In genomic region chr10:30704016-30704600, GRCh38 we compare ENCODE assay signal across 15 cellular contexts.
DNase-seq lines count a peak whose midpoint lies in the region; ATAC-seq, FAIRE-seq and TF ChIP-seq lines count a peak whose summit lies in the region.
"Had no signal": no experiment of that assay in that cellular context is flagged by ENCODE, and none has a peak within 500 bp of the region (broad histone marks: within the 10 kb centered on the region; RNA-seq: fewer than 3 reads in every experiment).

No MANE protein-coding gene starts in this region.

- no peak for FAIRE-seq in GM12878 (lab: Jason Lieb, UNC)
- FAIRE-seq: endometrium, frontal cortex had no signal

- H3K27ac Mint-ChIP-seq in activated naive CD4-positive, alpha-beta T cell treated with anti-CD3 and anti-CD28 coated beads, Interleukin-2, amount 10 ng/mL, durations not matched to agents 7 days and 5 days: peak overlapping the region; percentile 98
- H3K27ac Mint-ChIP-seq in stimulated activated naive CD8-positive, alpha-beta T cell treated with anti-CD3 and anti-CD28 coated beads, Interleukin-15, amount 100 ng/mL, for 72 hours: peak overlapping the region; percentile 96 to 97

- in situ Hi-C loops in GM12878 (cut with MboI): no loop called here

- TF ChIP-seq CTCF in GM12878 (IDR thresholded peaks at IDR 0.05 in 2 of 3, conservative IDR thresholded peaks at IDR 0.05 in 1 of 3; ENCODE audit: control insufficient read depth in 2 of 3, extremely low read depth in 1 of 3, insufficient read depth in 1 of 3, low read depth in 3 of 3, low read length in 3 of 3): no peak
- TF ChIP-seq CTCF in BE2C (IDR thresholded peaks at IDR 0.05; ENCODE audit: low read depth, low read length): no peak

- TF ChIP-seq POLR2A in GM12878 (IDR thresholded peaks at IDR 0.05; ENCODE audit: low read depth, low read length): no peak

- RAD21 ChIA-PET in GM12878 (lab: Charles Lee; ENCODE audit: unreplicated experiment): interaction anchor here (1.2 kb wide), 1 partner anchor 33 kb away, joined by 3 read pairs; no protein-coding TSS in a partner anchor

- no peaks in the 10 kb centered on the region for H4K20me1 ChIP-seq in GM12878 (ENCODE audit: control insufficient read depth, insufficient read depth)

- peaks cover 77% of the 10 kb centered on the region for H3K4me1 Mint-ChIP-seq in activated naive CD4-positive, alpha-beta T cell treated with anti-CD3 and anti-CD28 coated beads, Interleukin-2, amount 10 ng/mL, durations not matched to agents 7 days and 5 days
- H3K4me1 Mint-ChIP-seq in stimulated activated naive CD8-positive, alpha-beta T cell treated with anti-CD3 and anti-CD28 coated beads, Interleukin-15, amount 100 ng/mL, for 72 hours: peaks cover 73% of the 10 kb centered on the region

- SMC1A ChIA-PET in GM12878 (lab: Charles Lee; ENCODE audit: uncharacterized antibody, unreplicated experiment): interaction anchor here (1.0 to 2.2 kb wide), 5 partner anchors 14 to 270 kb away, joined by 3 to 10 read pairs (median 3); no protein-coding TSS in a partner anchor

- H2AFZ ChIP-seq in GM12878 (ENCODE audit: control insufficient read depth, low read depth, low read length): peak overlapping the region; percentile 92

- no peaks in the 10 kb centered on the region for H3K9me3 Mint-ChIP-seq in activated naive CD4-positive, alpha-beta T cell treated with anti-CD3 and anti-CD28 coated beads, Interleukin-2, amount 10 ng/mL, durations not matched to agents 7 days and 5 days
- H3K9me3 Mint-ChIP-seq in stimulated activated naive CD8-positive, alpha-beta T cell treated with anti-CD3 and anti-CD28 coated beads, Interleukin-15, amount 100 ng/mL, for 72 hours: no peaks in the 10 kb centered on the region

- H3K79me2 ChIP-seq in GM12878 (ENCODE audit: control insufficient read depth, insufficient read depth, low read length): peaks cover 5% of the 10 kb centered on the region

- H3K9ac ChIP-seq in GM12878 (ENCODE audit: control insufficient read depth, insufficient read depth, low read length): peak overlapping the region; percentile 59

- TSS peak; percentile 63 for BruUV-seq in GM12878 (replicated peaks; lab: Mats Ljungman, UMichigan)

- no peaks in the 10 kb centered on the region for H3K9me3 ChIP-seq in GM12878 (replicated peaks; ENCODE audit: control insufficient read depth, insufficient read depth, low read length)
- H3K9me3 ChIP-seq in BE2C: no peaks in the 10 kb centered on the region
- H3K9me3 ChIP-seq: ovary, tibial artery had no signal

- TF ChIP-seq EP300 in GM12878 (IDR thresholded peaks at IDR 0.05; ENCODE audit: borderline replicate concordance in 1 of 2, control insufficient read depth in 1 of 2, low read depth in 2 of 2, low read length in 2 of 2): no peak

- CTCF ChIA-PET in activated naive CD4-positive, alpha-beta T cell treated with anti-CD3 and anti-CD28 coated beads, Interleukin-2, amount 10 ng/mL, durations not matched to agents 7 days and 5 days (lab: Charles Lee): interaction anchor here (0.5 to 5.7 kb wide), 4 partner anchors 17 to 66 kb away, joined by 3 to 41 read pairs (median 4); no protein-coding TSS in a partner anchor
- CTCF ChIA-PET in GM12878 (lab: Yijun Ruan, JAX): interaction anchor here (1.0 to 4.5 kb wide), 7 partner anchors 8 to 68 kb away, joined by 3 to 43 read pairs (median 4); no protein-coding TSS in a partner anchor

- peak overlapping the region; percentile 83 for H3K4me3 Mint-ChIP-seq in activated naive CD4-positive, alpha-beta T cell treated with anti-CD3 and anti-CD28 coated beads, Interleukin-2, amount 10 ng/mL, durations not matched to agents 7 days and 5 days
- H3K4me3 Mint-ChIP-seq in stimulated activated naive CD8-positive, alpha-beta T cell treated with anti-CD3 and anti-CD28 coated beads, Interleukin-15, amount 100 ng/mL, for 72 hours: peak overlapping the region; percentile 92 to 93

- peak; percentile 5 for ATAC-seq in GM12878
- ATAC-seq in stimulated activated naive CD8-positive, alpha-beta T cell treated with anti-CD3 and anti-CD28 coated beads, Interleukin-15, amount 100 ng/mL, for 72 hours: no peak
- ATAC-seq in HG03565 (IDR thresholded peaks at IDR 0.05; ENCODE audit: unreplicated experiment): no peak
- ATAC-seq: SK-N-SH treated with all-trans-retinoic acid at 6 μM for 48 hours had no signal

- peak overlapping the region; percentile 99 for H3K27ac ChIP-seq in GM12878 (ENCODE audit: control insufficient read depth, insufficient read depth)
- H3K27ac ChIP-seq: ovary, tibial artery, VCaP had no signal

- H3K27me3 ChIP-seq in GM12878 (replicated peaks in 1 of 2; ENCODE audit: control insufficient read depth in 2 of 2, insufficient read depth in 2 of 2, low read length in 1 of 2) (no peaks in the 10 kb centered on the region), BE2C (no peaks in the 10 kb centered on the region)
- H3K27me3 ChIP-seq: ovary had no signal

- 42% methylated on average over 11 of the region's 11 CpGs for WGBS in GM12878 (ENCODE audit: insufficient coverage, insufficient replicate concordance, low lambda C conversion rate, missing lambda C conversion rate)

- TF ChIP-seq RAD21 in GM12878 (IDR thresholded peaks at IDR 0.05; ENCODE audit: insufficient read depth, low read depth, low read length): no peak

- H3K4me3 ChIP-seq in GM12878 (peak overlapping the region; percentile 35), BE2C (ENCODE audit: low read depth, low read length) (no peak overlapping the region)
- H3K4me3 ChIP-seq: ovary, tibial artery had no signal

- peaks cover 46% of the 10 kb centered on the region for H3K4me1 ChIP-seq in GM12878 (ENCODE audit: control insufficient read depth, insufficient read depth, low read length)
- H3K4me1 ChIP-seq in BE2C: peaks cover 7% of the 10 kb centered on the region
- H3K4me1 ChIP-seq: tibial artery had no signal

- H3K36me3 ChIP-seq in GM12878 (ENCODE audit: control insufficient read depth in 2 of 2, insufficient read depth in 2 of 2, low read length in 1 of 2): no peaks in the 10 kb centered on the region
- no peaks in the 10 kb centered on the region for H3K36me3 ChIP-seq in BE2C
- H3K36me3 ChIP-seq: ovary, tibial artery had no signal

- DNase-seq in activated naive CD4-positive, alpha-beta T cell treated with anti-CD3 and anti-CD28 coated beads, Interleukin-2, amount 10 ng/mL, durations not matched to agents 7 days and 5 days: no peak
- DNase-seq in activated naive CD4-positive, alpha-beta T cell treated with Interleukin-2 at 50 U/mL for 16 hours: no peak
- DNase-seq in NAMALWA (ENCODE audit: low spot score): peak; percentile 41
- no peak for DNase-seq in GM12878 (ENCODE audit: low read depth, low spot score)
- no peak for DNase-seq in stimulated activated naive CD8-positive, alpha-beta T cell treated with anti-CD3 and anti-CD28 coated beads, Interleukin-15, amount 100 ng/mL, for 72 hours
- DNase-seq in RPMI8226: no peak
- DNase-seq in BE2C: no peak
- DNase-seq: DMS153, ovary, tibial artery had no signal

- peaks cover 12% of the 10 kb centered on the region for H3K36me3 Mint-ChIP-seq in activated naive CD4-positive, alpha-beta T cell treated with anti-CD3 and anti-CD28 coated beads, Interleukin-2, amount 10 ng/mL, durations not matched to agents 7 days and 5 days

- POLR2A ChIA-PET in GM12878 (lab: Charles Lee): interaction anchor here (0.5 to 0.7 kb wide), 2 partner anchors 35 to 1056 kb away, joined by 3 read pairs; no protein-coding TSS in a partner anchor

- intact Hi-C loops in GM12878 (cut with micrococcal nuclease; ENCODE audit: unreplicated experiment): no loop called here

- H3K4me2 ChIP-seq in GM12878 (ENCODE audit: control insufficient read depth, insufficient read depth): peak overlapping the region; percentile 93

- H3K27me3 Mint-ChIP-seq in activated naive CD4-positive, alpha-beta T cell treated with anti-CD3 and anti-CD28 coated beads, Interleukin-2, amount 10 ng/mL, durations not matched to agents 7 days and 5 days: no peaks in the 10 kb centered on the region
- no peaks in the 10 kb centered on the region for H3K27me3 Mint-ChIP-seq in stimulated activated naive CD8-positive, alpha-beta T cell treated with anti-CD3 and anti-CD28 coated beads, Interleukin-15, amount 100 ng/mL, for 72 hours

TF ChIP-seq in GM12878, 131 proteins besides CTCF, POLR2A, EP300 and RAD21:
- TF ChIP-seq IKZF1 (conservative IDR thresholded peaks at IDR 0.05) (no peak; the same call in 1 of the 2 replicates), MLLT1 (IDR thresholded peaks at IDR 0.05) (0 out of 2 replicates have a peak, but pooled peaks have one; percentile 13), CBX5 (IDR thresholded peaks at IDR 0.05; ENCODE audit: low read depth) (no peak), BHLHE40 (IDR thresholded peaks at IDR 0.05; ENCODE audit: borderline replicate concordance in 1 of 2, low read depth in 2 of 2, low read length in 1 of 2) (no peak), JUND (IDR thresholded peaks at IDR 0.05; ENCODE audit: low read depth, low read length) (no peak), IKZF2 (IDR thresholded peaks at IDR 0.05) (0 out of 4 replicates have a peak, but pooled peaks of 1 of the 2 experiments have one; percentile 3)
TF ChIP-seq in GM12878: peak in this region for 2.
